1 cellular context compared by ENCODE assay signal in the genomic region with DNA sequence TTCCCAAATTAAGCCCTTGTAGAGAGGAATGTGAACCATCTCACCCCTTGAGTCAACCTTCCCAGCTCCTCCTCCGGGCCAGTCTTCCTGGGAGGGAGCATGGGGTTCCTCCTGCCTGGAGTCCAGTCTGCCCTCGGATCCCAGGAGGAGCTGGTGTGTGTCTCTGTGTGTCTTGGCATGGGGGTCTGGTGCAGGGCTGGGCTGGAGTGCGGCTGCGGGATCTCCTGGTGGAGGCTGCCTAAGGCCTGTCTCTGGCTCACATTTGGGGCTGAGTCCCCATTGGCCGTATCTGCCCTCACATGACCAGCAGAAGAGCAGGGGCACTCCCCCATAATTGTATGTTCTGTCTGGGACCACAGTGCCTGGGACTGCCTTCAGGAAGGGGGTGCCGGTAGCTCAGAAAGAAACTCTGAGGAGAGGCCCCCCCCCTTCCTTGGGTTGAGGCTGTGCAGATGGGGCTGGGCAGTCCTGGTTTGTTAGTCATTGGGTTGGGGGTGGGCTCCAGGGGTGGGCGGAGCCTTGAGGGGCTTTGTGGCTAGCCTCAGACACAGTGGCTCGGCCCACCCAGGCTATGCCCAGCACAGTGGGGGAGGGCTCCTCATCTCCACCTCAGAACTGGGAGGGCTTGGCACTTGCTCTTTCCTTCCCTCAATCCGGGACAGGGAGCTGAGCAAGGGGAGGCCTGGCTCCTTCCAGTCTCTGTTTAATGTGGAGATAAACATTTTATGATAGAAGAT.
TF ChIP-seq lines count a peak whose summit lies in the region.

No MANE protein-coding gene starts in this region.

TF ChIP-seq in HepG2, 621 proteins besides CTCF, POLR2A, EP300 and RAD21:
- TF ChIP-seq, protein P1, sequence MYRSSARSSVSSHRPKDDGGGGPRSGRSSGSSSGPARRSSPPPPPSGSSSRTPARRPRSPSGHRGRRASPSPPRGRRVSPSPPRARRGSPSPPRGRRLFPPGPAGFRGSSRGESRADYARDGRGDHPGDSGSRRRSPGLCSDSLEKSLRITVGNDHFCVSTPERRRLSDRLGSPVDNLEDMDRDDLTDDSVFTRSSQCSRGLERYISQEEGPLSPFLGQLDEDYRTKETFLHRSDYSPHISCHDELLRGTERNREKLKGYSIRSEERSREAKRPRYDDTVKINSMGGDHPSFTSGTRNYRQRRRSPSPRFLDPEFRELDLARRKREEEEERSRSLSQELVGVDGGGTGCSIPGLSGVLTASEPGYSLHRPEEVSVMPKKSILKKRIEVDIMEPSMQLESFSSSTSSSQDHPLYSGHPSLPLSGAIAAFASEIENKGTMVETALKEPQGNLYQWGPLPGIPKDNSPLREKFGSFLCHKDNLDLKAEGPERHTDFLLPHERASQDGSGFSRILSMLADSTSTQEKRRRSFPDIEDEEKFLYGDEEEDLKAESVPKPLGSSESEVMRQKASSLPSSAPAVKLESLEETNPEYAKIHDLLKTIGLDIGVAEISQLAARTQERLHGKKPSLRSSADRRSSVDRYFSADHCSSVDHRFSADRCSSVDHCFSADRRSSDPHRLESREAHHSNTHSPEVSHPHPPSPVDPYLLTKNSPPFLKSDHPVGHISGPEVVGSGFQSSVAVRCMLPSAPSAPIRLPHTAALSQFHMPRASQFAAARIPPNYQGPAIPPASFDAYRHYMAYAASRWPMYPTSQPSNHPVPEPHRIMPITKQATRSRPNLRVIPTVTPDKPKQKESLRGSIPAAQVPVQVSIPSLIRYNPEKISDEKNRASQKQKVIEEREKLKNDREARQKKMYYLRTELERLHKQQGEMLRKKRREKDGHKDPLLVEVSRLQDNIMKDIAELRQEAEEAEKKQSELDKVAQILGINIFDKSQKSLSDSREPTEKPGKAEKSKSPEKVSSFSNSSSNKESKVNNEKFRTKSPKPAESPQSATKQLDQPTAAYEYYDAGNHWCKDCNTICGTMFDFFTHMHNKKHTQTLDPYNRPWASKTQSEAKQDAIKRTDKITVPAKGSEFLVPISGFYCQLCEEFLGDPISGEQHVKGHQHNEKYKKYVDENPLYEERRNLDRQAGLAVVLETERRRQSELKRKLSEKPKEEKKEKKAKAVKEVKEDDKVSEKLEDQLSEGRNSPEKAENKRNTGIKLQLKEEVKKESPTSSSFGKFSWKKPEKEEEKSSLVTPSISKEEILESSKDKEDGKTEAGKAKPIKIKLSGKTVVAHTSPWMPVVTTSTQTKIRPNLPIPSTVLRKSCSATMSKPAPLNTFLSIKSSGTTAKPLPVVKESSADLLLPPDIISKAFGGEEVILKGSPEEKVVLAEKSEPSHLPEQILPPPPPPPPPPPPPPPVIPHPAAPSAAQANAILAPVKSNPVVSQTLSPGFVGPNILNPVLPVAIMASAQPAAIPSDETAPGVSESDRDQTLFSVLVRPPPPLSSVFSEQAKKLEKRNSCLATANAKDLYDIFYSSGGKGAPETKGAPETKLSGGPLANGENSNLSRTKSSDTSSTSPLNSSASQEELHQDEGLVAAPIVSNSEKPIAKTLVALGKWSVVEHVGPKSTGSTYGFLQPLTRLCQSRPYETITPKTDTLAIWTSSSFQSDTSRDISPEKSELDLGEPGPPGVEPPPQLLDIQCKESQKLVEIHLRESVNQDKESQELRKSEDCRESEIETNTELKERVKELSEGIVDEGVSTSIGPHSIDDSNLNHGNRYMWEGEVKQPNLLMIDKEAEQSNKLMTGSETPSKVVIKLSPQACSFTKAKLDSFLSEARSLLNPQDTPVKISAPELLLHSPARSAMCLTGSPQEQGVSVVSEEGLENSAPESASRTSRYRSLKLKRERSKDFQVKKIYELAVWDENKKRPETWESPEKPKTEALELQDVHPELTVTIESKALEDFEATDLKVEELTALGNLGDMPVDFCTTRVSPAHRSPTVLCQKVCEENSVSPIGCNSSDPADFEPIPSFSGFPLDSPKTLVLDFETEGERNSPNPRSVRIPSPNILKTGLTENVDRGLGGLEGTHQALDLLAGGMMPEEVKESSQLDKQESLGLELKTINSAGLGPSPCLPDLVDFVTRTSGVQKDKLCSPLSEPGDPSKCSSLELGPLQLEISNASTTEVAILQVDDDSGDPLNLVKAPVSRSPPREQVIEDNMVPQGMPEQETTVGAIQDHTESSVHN (CRISPR knock-in tag; IDR thresholded peaks at IDR 0.05) = no peak
- TF ChIP-seq POLR2G (IDR thresholded peaks at IDR 0.05; ENCODE audit: low read depth, low read length) = 0 out of 2 replicates have a peak, but pooled peaks have one; percentile 29
- 0 out of 2 replicates have a peak, but pooled peaks have one; percentile 3 for TF ChIP-seq ZC3H13 (CRISPR knock-in tag; IDR thresholded peaks at IDR 0.05)
- TF ChIP-seq TRIM24 (CRISPR knock-in tag; IDR thresholded peaks at IDR 0.05) = no peak
